1 cellular context compared by ENCODE assay signal in the genomic region with DNA sequence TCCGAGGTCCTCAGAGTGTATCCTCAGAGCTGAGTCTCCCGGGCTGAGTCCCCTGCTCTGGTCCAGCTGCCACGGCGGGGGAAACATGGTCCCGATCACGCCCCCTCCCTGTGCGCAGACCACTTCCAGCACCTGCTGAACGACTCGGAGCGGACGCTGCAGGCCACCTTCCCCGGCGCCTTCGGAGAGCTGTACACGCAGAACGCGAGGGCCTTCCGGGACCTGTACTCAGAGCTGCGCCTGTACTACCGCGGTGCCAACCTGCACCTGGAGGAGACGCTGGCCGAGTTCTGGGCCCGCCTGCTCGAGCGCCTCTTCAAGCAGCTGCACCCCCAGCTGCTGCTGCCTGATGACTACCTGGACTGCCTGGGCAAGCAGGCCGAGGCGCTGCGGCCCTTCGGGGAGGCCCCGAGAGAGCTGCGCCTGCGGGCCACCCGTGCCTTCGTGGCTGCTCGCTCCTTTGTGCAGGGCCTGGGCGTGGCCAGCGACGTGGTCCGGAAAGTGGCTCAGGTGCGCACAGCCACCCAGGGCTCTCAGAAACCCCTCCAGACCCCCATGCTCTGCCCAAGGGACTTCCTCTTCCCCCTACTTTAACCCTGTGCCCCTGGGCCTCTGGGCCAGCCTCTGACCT.
TF ChIP-seq lines count a peak whose summit lies in the region.

No MANE protein-coding gene starts in this region.

TF ChIP-seq in WTC11, 78 proteins besides CTCF, POLR2A, EP300 and RAD21 (continued from another document):
- TF ChIP-seq, protein P1, sequence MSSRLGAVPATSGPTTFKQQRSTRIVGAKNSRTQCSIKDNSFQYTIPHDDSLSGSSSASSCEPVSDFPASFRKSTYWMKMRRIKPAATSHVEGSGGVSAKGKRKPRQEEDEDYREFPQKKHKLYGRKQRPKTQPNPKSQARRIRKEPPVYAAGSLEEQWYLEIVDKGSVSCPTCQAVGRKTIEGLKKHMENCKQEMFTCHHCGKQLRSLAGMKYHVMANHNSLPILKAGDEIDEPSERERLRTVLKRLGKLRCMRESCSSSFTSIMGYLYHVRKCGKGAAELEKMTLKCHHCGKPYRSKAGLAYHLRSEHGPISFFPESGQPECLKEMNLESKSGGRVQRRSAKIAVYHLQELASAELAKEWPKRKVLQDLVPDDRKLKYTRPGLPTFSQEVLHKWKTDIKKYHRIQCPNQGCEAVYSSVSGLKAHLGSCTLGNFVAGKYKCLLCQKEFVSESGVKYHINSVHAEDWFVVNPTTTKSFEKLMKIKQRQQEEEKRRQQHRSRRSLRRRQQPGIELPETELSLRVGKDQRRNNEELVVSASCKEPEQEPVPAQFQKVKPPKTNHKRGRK (CRISPR knock-in tag; IDR thresholded peaks at IDR 0.05; ENCODE audit: borderline replicate concordance): no peak
- TF ChIP-seq ZNF396 (CRISPR knock-in tag; IDR thresholded peaks at IDR 0.05; ENCODE audit: borderline replicate concordance) (no peak), KAT7 (CRISPR knock-in tag; IDR thresholded peaks at IDR 0.05; ENCODE audit: borderline replicate concordance) (no peak)
- TF ChIP-seq, protein P2, sequence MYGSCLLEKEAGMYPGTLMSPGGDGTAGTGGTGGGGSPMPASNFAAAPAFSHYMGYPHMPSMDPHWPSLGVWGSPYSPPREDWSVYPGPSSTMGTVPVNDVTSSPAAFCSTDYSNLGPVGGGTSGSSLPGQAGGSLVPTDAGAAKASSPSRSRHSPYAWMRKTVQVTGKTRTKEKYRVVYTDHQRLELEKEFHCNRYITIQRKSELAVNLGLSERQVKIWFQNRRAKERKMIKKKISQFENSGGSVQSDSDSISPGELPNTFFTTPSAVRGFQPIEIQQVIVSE (CRISPR knock-in tag; IDR thresholded peaks at IDR 0.05; ENCODE audit: borderline replicate concordance): no peak
